19 cellular contexts compared by ENCODE assay signal in genomic region chr19:10586396-10586795, GRCh38. TPM values are rescaled to one million over a fixed set of nuclear protein-coding genes. Genes with fewer than 3 reads are reported as not detected.
DNase-seq lines count a peak whose midpoint lies in the region; ATAC-seq and TF ChIP-seq lines count a peak whose summit lies in the region.
"Had no signal": no experiment of that assay in that cellular context is flagged by ENCODE, and none has a peak within 500 bp of the region (broad histone marks: within the 10 kb centered on the region; RNA-seq: fewer than 3 reads in every experiment).

No MANE protein-coding gene starts in this region.

- TF ChIP-seq CTCF in PC-3 (conservative IDR thresholded peaks at IDR 0.05; ENCODE audit: low read depth, low read length) = no peak
- no peak for TF ChIP-seq CTCF in epithelial cell of esophagus (IDR thresholded peaks at IDR 0.05; ENCODE audit: insufficient read depth, low read depth, low read length, missing control alignments)
- no peak for TF ChIP-seq CTCF in mesothelial cell of epicardium (IDR thresholded peaks at IDR 0.05; ENCODE audit: unreplicated experiment)
- TF ChIP-seq CTCF in upper lobe of left lung (IDR thresholded peaks at IDR 0.05) = no peak

- POLR2A ChIA-PET in PC-3 (lab: Charles Lee; ENCODE audit: unreplicated experiment) = no interaction called here

- H3K27ac Mint-ChIP-seq in mesothelial cell of epicardium (no peak overlapping the region), immature natural killer cell (no peak overlapping the region)
- H3K27ac Mint-ChIP-seq: activated CD4-positive, alpha-beta T cell treated with anti-CD3 and anti-CD28 coated beads for 36 hours; activated naive CD4-positive, alpha-beta T cell treated with anti-CD3 and anti-CD28 coated beads for 36 hours had no signal

- no peak for TF ChIP-seq POLR2A in upper lobe of left lung (IDR thresholded peaks at IDR 0.05)

- intact Hi-C loops in PC-3 (cut with micrococcal nuclease) = no loop called here

- H3K4me3 Mint-ChIP-seq in mesothelial cell of epicardium (peak overlapping the region; percentile 74), immature natural killer cell (no peak overlapping the region)
- H3K4me3 Mint-ChIP-seq: activated CD4-positive, alpha-beta T cell treated with anti-CD3 and anti-CD28 coated beads for 36 hours; activated naive CD4-positive, alpha-beta T cell treated with anti-CD3 and anti-CD28 coated beads for 36 hours had no signal

- peaks cover 5% of the 10 kb centered on the region for H3K4me1 Mint-ChIP-seq in mesothelial cell of epicardium
- H3K4me1 Mint-ChIP-seq in immature natural killer cell = peaks cover 17 to 32% of the 10 kb centered on the region in 2 donors

- no peaks in the 10 kb centered on the region for H3K9me2 ChIP-seq in PC-3 (replicated peaks; ENCODE audit: low read length)

- H3K27me3 ChIP-seq in PC-3 (ENCODE audit: low read length) = peaks cover 16% of the 10 kb centered on the region; the same call in 1 of the 2 replicates
- H3K27me3 ChIP-seq in upper lobe of left lung = no peaks in the 10 kb centered on the region

- H3K9me3 ChIP-seq in PC-3 (ENCODE audit: low read length) (no peaks in the 10 kb centered on the region), upper lobe of left lung (no peaks in the 10 kb centered on the region)
- H3K9me3 ChIP-seq: heart left ventricle, SJSA1 had no signal

- TF ChIP-seq EP300 in upper lobe of left lung (IDR thresholded peaks at IDR 0.05) = no peak

- no peaks in the 10 kb centered on the region for H4K20me1 ChIP-seq in PC-3 (ENCODE audit: low read length)

- CTCF ChIA-PET in PC-3 (lab: Charles Lee) = no interaction called here

- H3K36me3 ChIP-seq in PC-3 (ENCODE audit: low read depth, low read length) = no peaks in the 10 kb centered on the region
- no peaks in the 10 kb centered on the region for H3K36me3 ChIP-seq in upper lobe of left lung
- H3K36me3 ChIP-seq: heart left ventricle, SJSA1 had no signal

- H3K4me2 ChIP-seq in PC-3 (ENCODE audit: low read length) = peak overlapping the region; percentile 76

- H3K9ac ChIP-seq in PC-3 (ENCODE audit: low read length) = peak overlapping the region; percentile 72; the same call in 1 of the 2 replicates

- H3K4me3 ChIP-seq in PC-3 (ENCODE audit: low read length) (peak overlapping the region; percentile 82), epithelial cell of esophagus (ENCODE audit: low read length) (peak overlapping the region; percentile 80), upper lobe of left lung (peak overlapping the region in 3 of 4 donors; percentile 53 to 61 (median 61))
- H3K4me3 ChIP-seq: GM12878, heart left ventricle, SJSA1 had no signal

- H3K79me2 ChIP-seq in PC-3 (ENCODE audit: low read length) = no peaks in the 10 kb centered on the region

- ATAC-seq in PC-3 (no peak), upper lobe of left lung (ENCODE audit: low FRiP score in 2 of 2) (no peak)
- ATAC-seq: activated CD4-positive, alpha-beta T cell treated with anti-CD3 and anti-CD28 coated beads for 36 hours; GM12878; heart left ventricle; HepG2; left lobe of liver had no signal

- H3K9me3 Mint-ChIP-seq in mesothelial cell of epicardium = no peaks in the 10 kb centered on the region
- no peaks in the 10 kb centered on the region for H3K9me3 Mint-ChIP-seq in immature natural killer cell
- H3K9me3 Mint-ChIP-seq: activated naive CD4-positive, alpha-beta T cell treated with anti-CD3 and anti-CD28 coated beads for 36 hours had no signal

- no TSS peak for BruUV-seq in PC-3 (replicated peaks; lab: Mats Ljungman, UMichigan)

- H3K27ac ChIP-seq in PC-3 (ENCODE audit: low read length) = no peak overlapping the region
- H3K27ac ChIP-seq in upper lobe of left lung = peak overlapping the region in 1 of 4 donors; percentile 63
- H3K27ac ChIP-seq: heart left ventricle, SJSA1 had no signal

- peak overlapping the region; percentile 76; the same call in 1 of the 2 replicates for H2AFZ ChIP-seq in PC-3 (ENCODE audit: low read length)

- 64 to 71% methylated on average over 6 of the region's 6 CpGs for WGBS in upper lobe of left lung, 2 donors

- H3K27me3 Mint-ChIP-seq in mesothelial cell of epicardium (ENCODE audit: low read depth) = peaks cover 24% of the 10 kb centered on the region
- peaks cover 0 to 6% (median 3%) of the 10 kb centered on the region in 3 donors for H3K27me3 Mint-ChIP-seq in immature natural killer cell (ENCODE audit: low read depth in 3 of 3)

- no peak for DNase-seq in PC-3
- no peak for DNase-seq in epithelial cell of esophagus (ENCODE audit: low read depth)
- no peak for DNase-seq in mesothelial cell of epicardium (ENCODE audit: low spot score in 2 of 2, unreplicated experiment in 2 of 2)
- no peak for DNase-seq in upper lobe of left lung
- no peak for DNase-seq in NCI-H1092 (lab: John Stamatoyannopoulos, UW)
- no peak for DNase-seq in immature natural killer cell
- DNase-seq in stimulated activated CD4-positive, alpha-beta T cell treated with anti-CD3 and anti-CD28 coated beads, Interleukin-4, amount 100 ng/mL, for 1 hour = no peak
- DNase-seq: activated CD4-positive, alpha-beta T cell treated with anti-CD3 and anti-CD28 coated beads for 36 hours; activated naive CD4-positive, alpha-beta T cell treated with anti-CD3 and anti-CD28 coated beads for 36 hours; HCEC 1CT; heart left ventricle; MM.1S; NCI-H2029 treated with DMSO at 0.1 percent for 48 hours; NCI-H524; T1000 had no signal

- H3K36me3 Mint-ChIP-seq in mesothelial cell of epicardium (no peaks in the 10 kb centered on the region), immature natural killer cell (peaks cover 0 to 6% (median 0%) of the 10 kb centered on the region in 3 donors)

- no peaks in the 10 kb centered on the region for H3F3A ChIP-seq in PC-3 (ENCODE audit: low read length, unreplicated experiment)

- H3K4me1 ChIP-seq in PC-3 (ENCODE audit: insufficient read depth, low read length) (no peaks in the 10 kb centered on the region), upper lobe of left lung (peaks cover under 1 to 13% (median 1%) of the 10 kb centered on the region in 4 donors)

RNA-seq across cellular contexts. Expression of gene AP1M2, which starts 0.7 kb away (rescaled TPM):
- total RNA-seq in PC-3 (2014; rRNA removed) (43.9 and 50.0 TPM in 2 replicates), mesothelial cell of epicardium (25.9 to 32.5 TPM (median 32.1 TPM) in 3 replicates), upper lobe of left lung (10 to 100 TPM; 35.1 to 63.1 (median 45.7) TPM)
- polyA plus RNA-seq in immature natural killer cell = 1 to 10 TPM in 1 of 3 donors, not detected in 2; 1.8 TPM
- total RNA-seq: activated CD4-positive, alpha-beta T cell treated with anti-CD3 and anti-CD28 coated beads for 36 hours; activated naive CD4-positive, alpha-beta T cell treated with anti-CD3 and anti-CD28 coated beads for 36 hours had no signal
- polyA plus RNA-seq: GM12878, heart left ventricle had no signal

RNA-seq across cellular contexts. Expression of gene CDKN2D, which starts 17.6 kb away (rescaled TPM):
- 17.1 and 22.5 TPM in 2 replicates for total RNA-seq in PC-3 (2014; rRNA removed)
- 2.6 to 3.1 TPM (median 2.7 TPM) in 3 replicates for total RNA-seq in mesothelial cell of epicardium
- 10 to 100 TPM in 5 of 6 donors, 1 to 10 TPM in 1; 2.1 to 21.3 (median 15.9) TPM for total RNA-seq in upper lobe of left lung
- 100 to 1,000 TPM; 253 to 474 (median 308) TPM for polyA plus RNA-seq in immature natural killer cell

RNA-seq across cellular contexts. Expression of gene KRI1, which starts 20.6 kb away (rescaled TPM):
- 52.9 and 72.6 TPM in 2 replicates for total RNA-seq in PC-3 (2014; rRNA removed)
- total RNA-seq in mesothelial cell of epicardium = 27.4 to 31.2 TPM (median 30.6 TPM) in 3 replicates
- 10 to 100 TPM; 13.1 to 74.4 (median 24.5) TPM for total RNA-seq in upper lobe of left lung
- 10 to 100 TPM in 2 of 3 donors, 1 to 10 TPM in 1; 5.7 to 44.4 (median 10.1) TPM for polyA plus RNA-seq in immature natural killer cell

RNA-seq across cellular contexts. Expression of gene SLC44A2, which starts 39.0 kb away (rescaled TPM):
- 63.9 and 87.3 TPM in 2 replicates for total RNA-seq in PC-3 (2014; rRNA removed)
- total RNA-seq in mesothelial cell of epicardium = 340 to 349 TPM (median 342 TPM) in 3 replicates
- 100 to 1,000 TPM; 117 to 333 (median 197) TPM for total RNA-seq in upper lobe of left lung
- polyA plus RNA-seq in immature natural killer cell = 100 to 1,000 TPM; 195 to 449 (median 327) TPM

RNA-seq across cellular contexts. Expression of gene ATG4D, which starts 42.7 kb away (rescaled TPM):
- 53.2 and 65.9 TPM in 2 replicates for total RNA-seq in PC-3 (2014; rRNA removed)
- total RNA-seq in mesothelial cell of epicardium = 31.9 to 37.3 TPM (median 33.1 TPM) in 3 replicates
- 10 to 100 TPM; 18.1 to 49.2 (median 27.7) TPM for total RNA-seq in upper lobe of left lung
- 10 to 100 TPM; 13.9 to 42.1 (median 16.1) TPM for polyA plus RNA-seq in immature natural killer cell
